In genomic region chr12:110246690-110247339, GRCh38 we compare ENCODE assay signal across 10 cellular contexts. TPM values are rescaled to one million over a fixed set of nuclear protein-coding genes. Genes with fewer than 3 reads are reported as not detected.
A peak's percentile ranks its signal among the peaks of the same experiment; 100 is the strongest.
DNase-seq lines count a peak whose midpoint lies in the region; ATAC-seq and TF ChIP-seq lines count a peak whose summit lies in the region.
"Had no signal": no experiment of that assay in that cellular context is flagged by ENCODE, and none has a peak within 500 bp of the region (broad histone marks: within the 10 kb centered on the region; RNA-seq: fewer than 3 reads in every experiment).

No MANE protein-coding gene starts in this region.

- no peak overlapping the region for H3K27ac ChIP-seq in HEK293 (ENCODE audit: extremely low read depth, low read depth, low read length)
- peak overlapping the region; percentile 70 for H3K27ac ChIP-seq in lower lobe of right lung
- H3K27ac ChIP-seq in stomach smooth muscle (ENCODE audit: low read length) = peak overlapping the region; percentile 62
- H3K27ac ChIP-seq: HL-60 had no signal

- H3K9ac ChIP-seq in stomach smooth muscle (ENCODE audit: low read length in 2 of 2) = no peak overlapping the region

- intact Hi-C loops in lower lobe of right lung (cut with DNase I) = no loop called here

- H3K4me3 ChIP-seq in HEK293 (ENCODE audit: low read depth, low read length) = no peak overlapping the region
- peak overlapping the region; percentile 15 for H3K4me3 ChIP-seq in epithelial cell of esophagus (ENCODE audit: low read length)
- H3K4me3 ChIP-seq in lower lobe of right lung = no peak overlapping the region
- peak overlapping the region in 1 of 2 donors; percentile 8 for H3K4me3 ChIP-seq in stomach smooth muscle (ENCODE audit: low read length in 2 of 2)

- TF ChIP-seq CTCF in HEK293 (tag by site-specific recombination; IDR thresholded peaks at IDR 0.05) = no peak
- no peak for TF ChIP-seq CTCF in epithelial cell of esophagus (IDR thresholded peaks at IDR 0.05; ENCODE audit: insufficient read depth, low read depth, low read length, missing control alignments)
- no peak for TF ChIP-seq CTCF in lower lobe of right lung (IDR thresholded peaks at IDR 0.05)

- H3K9me3 ChIP-seq in HEK293 (ENCODE audit: control insufficient read depth, insufficient read depth, low read depth, low read length) (no peaks in the 10 kb centered on the region), lower lobe of right lung (no peaks in the 10 kb centered on the region), stomach smooth muscle (ENCODE audit: control insufficient read depth in 2 of 2, low read length in 2 of 2) (peaks cover 0 to 5% of the 10 kb centered on the region in 2 donors)

- H3K27me3 ChIP-seq in lower lobe of right lung (ENCODE audit: low read depth) (no peaks in the 10 kb centered on the region), stomach smooth muscle (ENCODE audit: control insufficient read depth in 1 of 2, insufficient read depth in 2 of 2, low read length in 2 of 2) (no peaks in the 10 kb centered on the region)

- CTCF ChIA-PET in HEK293 (lab: Yijun Ruan, JAX) = interaction anchor here (0.7 to 1.4 kb wide), 3 partner anchors 10 to 27 kb away, joined by 3 to 4 read pairs (median 3); no protein-coding TSS in a partner anchor

- DNase-seq in epithelial cell of esophagus (ENCODE audit: low read depth) = peak; percentile 73
- DNase-seq in lower lobe of right lung = no peak
- no peak for DNase-seq in midbrain (lab: John Stamatoyannopoulos, UW)
- no peak for DNase-seq in DMS114 treated with DMSO at 0.1 percent for 48 hours (lab: John Stamatoyannopoulos, UW; ENCODE audit: unreplicated experiment)
- DNase-seq: NCI-H524 treated with DMSO at 0.1 percent for 48 hours had no signal

- POLR2A ChIA-PET in HEK293 (lab: Yijun Ruan, JAX) = no interaction called here

- no peaks in the 10 kb centered on the region for H3K36me3 ChIP-seq in HEK293 (ENCODE audit: control insufficient read depth in 2 of 2, insufficient read depth in 1 of 2, low read length in 2 of 2)
- H3K36me3 ChIP-seq in lower lobe of right lung = no peaks in the 10 kb centered on the region
- peaks cover 4 to 7% of the 10 kb centered on the region in 2 donors for H3K36me3 ChIP-seq in stomach smooth muscle (ENCODE audit: control insufficient read depth in 2 of 2, insufficient read depth in 2 of 2, low read length in 2 of 2)

- H3K4me1 ChIP-seq in HEK293 (ENCODE audit: control insufficient read depth, insufficient read depth, low read length) = peaks cover 4% of the 10 kb centered on the region
- H3K4me1 ChIP-seq in lower lobe of right lung = peaks cover 35% of the 10 kb centered on the region
- H3K4me1 ChIP-seq in stomach smooth muscle (ENCODE audit: control insufficient read depth, insufficient read depth, low read length) = peaks cover 40% of the 10 kb centered on the region

- ATAC-seq in lower lobe of right lung = no peak
- ATAC-seq in GM18861 (IDR thresholded peaks at IDR 0.05; ENCODE audit: unreplicated experiment) = no peak
- ATAC-seq in GM19328 (IDR thresholded peaks at IDR 0.05; ENCODE audit: unreplicated experiment) = no peak

TF ChIP-seq in HEK293, 187 proteins besides CTCF, POLR2A, EP300 and RAD21:
- peak; percentile 16; the same call in 1 of the 2 replicates for TF ChIP-seq ZNF341 (tag by site-specific recombination; IDR thresholded peaks at IDR 0.05; ENCODE audit: low read depth)
- TF ChIP-seq ZFP41 (tag by site-specific recombination; IDR thresholded peaks at IDR 0.05; ENCODE audit: borderline replicate concordance) = no peak

RNA-seq across cellular contexts. Expression of gene ATP2A2, which starts 34.2 kb away (rescaled TPM):
- 156 TPM for total RNA-seq in lower lobe of right lung
